ENCODE assay signal across 8 cellular contexts in genomic region chr1:44819257-44819593, GRCh38. TPM values are rescaled to one million over a fixed set of nuclear protein-coding genes. Genes with fewer than 3 reads are reported as not detected.
DNase-seq lines count a peak whose midpoint lies in the region; ATAC-seq and TF ChIP-seq lines count a peak whose summit lies in the region.

No MANE protein-coding gene starts in this region.

- peaks cover 14% of the 10 kb centered on the region for H3K4me1 ChIP-seq in CD8-positive, alpha-beta memory T cell (ENCODE audit: insufficient read depth, low read length)
- H3K4me1 ChIP-seq in KMS-11 (ENCODE audit: low read depth, poor library complexity, severe bottlenecking): peaks cover 17% of the 10 kb centered on the region
- peaks cover 12 to 15% of the 10 kb centered on the region in 2 donors for H3K4me1 ChIP-seq in mucosa of rectum (ENCODE audit: control insufficient read depth in 2 of 2, insufficient read depth in 2 of 2, low read length in 2 of 2)

- no peak for ATAC-seq in GM18868 (IDR thresholded peaks at IDR 0.05; ENCODE audit: unreplicated experiment)
- no peak for ATAC-seq in GM21737 (IDR thresholded peaks at IDR 0.05; ENCODE audit: unreplicated experiment)
- no peak for ATAC-seq in GM18870 (IDR thresholded peaks at IDR 0.05; ENCODE audit: unreplicated experiment)

- H3K9me3 ChIP-seq in CD8-positive, alpha-beta memory T cell (ENCODE audit: low read length): no peaks in the 10 kb centered on the region
- no peaks in the 10 kb centered on the region for H3K9me3 ChIP-seq in mucosa of rectum (ENCODE audit: control insufficient read depth in 2 of 2, low read length in 2 of 2)

- no peaks in the 10 kb centered on the region for H3K79me2 ChIP-seq in KMS-11 (ENCODE audit: insufficient read depth, low read depth)

- peak overlapping the region; percentile 91 to 98 (median 95) for H3K4me3 Mint-ChIP-seq in CD8-positive, alpha-beta memory T cell

- CTCF ChIA-PET in CD8-positive, alpha-beta memory T cell (lab: Charles Lee): interaction anchor here (0.8 to 11.7 kb wide), 8 partner anchors 10 to 521 kb away, joined by 3 to 112 read pairs (median 18); partner anchors contain the start of genes BTBD19, MUTYH, PLK3 and RNU5D-1

- H3K36me3 ChIP-seq in CD8-positive, alpha-beta memory T cell (ENCODE audit: insufficient read depth, low read length): no peaks in the 10 kb centered on the region
- H3K36me3 ChIP-seq in KMS-11 (ENCODE audit: insufficient read depth) (no peaks in the 10 kb centered on the region), mucosa of rectum (ENCODE audit: control insufficient read depth in 2 of 2, insufficient read depth in 2 of 2, low read length in 2 of 2) (no peaks in the 10 kb centered on the region)

- POLR2A ChIA-PET in CD8-positive, alpha-beta memory T cell (lab: Charles Lee): interaction anchor here (0.7 to 7.5 kb wide), 14 partner anchors 10 to 520 kb away, joined by 3 to 122 read pairs (median 6); partner anchors contain the start of genes BEST4, BTBD19, DYNLT4 and HECTD3

- no peaks in the 10 kb centered on the region for H3K9me3 Mint-ChIP-seq in CD8-positive, alpha-beta memory T cell

- peak overlapping the region; percentile 100 for H3K27ac Mint-ChIP-seq in CD8-positive, alpha-beta memory T cell

- peak overlapping the region; percentile 72 for H3K4me3 ChIP-seq in CD8-positive, alpha-beta memory T cell (ENCODE audit: low read length)
- H3K4me3 ChIP-seq in KMS-11 (IDR thresholded peaks at IDR 0.05; ENCODE audit: insufficient read depth, low read depth, low read length) (no peak overlapping the region), coronary artery (peak overlapping the region; percentile 85), mucosa of rectum (ENCODE audit: low read length in 2 of 2) (peak overlapping the region; percentile 81 to 83)

- no peak for DNase-seq in CD8-positive, alpha-beta memory T cell
- no peak for DNase-seq in coronary artery (ENCODE audit: low spot score)
- DNase-seq in DMS79 treated with DMSO at 0.1 percent for 48 hours (lab: John Stamatoyannopoulos, UW): no peak

- peak overlapping the region; percentile 70 for H2AFZ ChIP-seq in KMS-11 (ENCODE audit: low read depth)

- peak overlapping the region; percentile 92; the same call in 1 of the 2 replicates for H3K9ac ChIP-seq in KMS-11
- peak overlapping the region; percentile 93 to 98 for H3K9ac ChIP-seq in mucosa of rectum (ENCODE audit: low read depth in 1 of 2, low read length in 2 of 2)

- H3K27me3 Mint-ChIP-seq in CD8-positive, alpha-beta memory T cell: no peaks in the 10 kb centered on the region

- peaks cover 33 to 47% (median 43%) of the 10 kb centered on the region in 3 donors for H3K4me1 Mint-ChIP-seq in CD8-positive, alpha-beta memory T cell

- H3K36me3 Mint-ChIP-seq in CD8-positive, alpha-beta memory T cell: peaks cover 0 to 5% (median 0%) of the 10 kb centered on the region in 3 donors

- peak overlapping the region; percentile 99 for H3K27ac ChIP-seq in CD8-positive, alpha-beta memory T cell (ENCODE audit: low read depth, low read length)
- peak overlapping the region; percentile 98 for H3K27ac ChIP-seq in KMS-11
- peak overlapping the region; percentile 91 to 98 for H3K27ac ChIP-seq in coronary artery
- peak overlapping the region; percentile 95 to 98 for H3K27ac ChIP-seq in mucosa of rectum (ENCODE audit: low read depth in 2 of 2, low read length in 2 of 2)

- no peaks in the 10 kb centered on the region for H4K20me1 ChIP-seq in KMS-11 (ENCODE audit: insufficient read depth)

- TF ChIP-seq CTCF in KMS-11 (conservative IDR thresholded peaks at IDR 0.05; ENCODE audit: low read depth, low read length): no peak
- TF ChIP-seq CTCF in coronary artery (IDR thresholded peaks at IDR 0.05): no peak

- H3K27me3 ChIP-seq in CD8-positive, alpha-beta memory T cell (ENCODE audit: insufficient read depth, low read length, poor library complexity, severe bottlenecking): no peaks in the 10 kb centered on the region
- H3K27me3 ChIP-seq in KMS-11 (ENCODE audit: insufficient read depth, low read depth) (no peaks in the 10 kb centered on the region), mucosa of rectum (ENCODE audit: control insufficient read depth in 2 of 2, insufficient read depth in 2 of 2, low read length in 2 of 2) (no peaks in the 10 kb centered on the region)

- H3K4me2 ChIP-seq in KMS-11: peak overlapping the region; percentile 72

RNA-seq across cellular contexts. Expression of gene BTBD19, which starts 10.9 kb away (rescaled TPM):
- 1 to 10 TPM; 7.3 to 7.8 TPM for total RNA-seq in CD8-positive, alpha-beta memory T cell
- 0.24 TPM for polyA plus RNA-seq in CD8-positive, alpha-beta memory T cell

RNA-seq across cellular contexts. Expression of gene DYNLT4, which starts 12.1 kb away (rescaled TPM):
- under 1 TPM; 0.28 to 0.31 TPM for total RNA-seq in CD8-positive, alpha-beta memory T cell
- polyA plus RNA-seq in CD8-positive, alpha-beta memory T cell: not detected

RNA-seq across cellular contexts. Expression of gene PLK3, which starts 19.0 kb away (rescaled TPM):
- 100 to 1,000 TPM; 104 to 114 TPM for total RNA-seq in CD8-positive, alpha-beta memory T cell
- polyA plus RNA-seq in CD8-positive, alpha-beta memory T cell: 22.5 TPM

RNA-seq across cellular contexts. Expression of gene PTCH2, which starts 23.8 kb away (rescaled TPM):
- total RNA-seq in CD8-positive, alpha-beta memory T cell: 1 to 10 TPM; 1.1 to 1.7 TPM
- not detected for polyA plus RNA-seq in CD8-positive, alpha-beta memory T cell

RNA-seq across cellular contexts. Expression of gene BEST4, which starts 31.3 kb away (rescaled TPM):
- 1 to 10 TPM; 1.2 to 1.4 TPM for total RNA-seq in CD8-positive, alpha-beta memory T cell
- 0.54 TPM for polyA plus RNA-seq in CD8-positive, alpha-beta memory T cell
